ENCODE assay signal across 8 cellular contexts in genomic region chr2:6917071-6917760, GRCh38. TPM values are rescaled to one million over a fixed set of nuclear protein-coding genes. Genes with fewer than 3 reads are reported as not detected.
DNase-seq lines count a peak whose midpoint lies in the region; ATAC-seq, FAIRE-seq and TF ChIP-seq lines count a peak whose summit lies in the region.

RNF144A (plus strand) TSS chr2:6917412; CDS start chr2:6996927, 79,515 bp downstream.

- ATAC-seq in GM21423 (IDR thresholded peaks at IDR 0.05; ENCODE audit: unreplicated experiment) (peak; percentile 77), heart right ventricle (peak; percentile 53 to 92 (median 76))

- H3K27me3 ChIP-seq in heart right ventricle, result no peaks in the 10 kb centered on the region
- H3K27me3 ChIP-seq in prostate gland (replicated peaks; ENCODE audit: insufficient read depth), result no peaks in the 10 kb centered on the region

- intact Hi-C loops in heart right ventricle (cut with DNase I) (loop anchor here (1.0 to 5.0 kb wide), 8 partner anchors 90 to 130 kb away; no protein-coding TSS in a partner anchor), prostate gland (cut with DNase I) (loop anchor here (5.0 kb wide), 1 partner anchor 115 kb away; no protein-coding TSS in a partner anchor)

- no peak for FAIRE-seq in urothelium cell line (lab: Jason Lieb, UNC)

- 3 to 7% methylated on average over 53 to 89 of the region's 90 CpGs for WGBS in heart right ventricle, 2 donors
- 5% methylated on average over 43 of the region's 90 CpGs for WGBS in prostate gland

- TF ChIP-seq POLR2A in prostate gland (IDR thresholded peaks at IDR 0.05), result peak; percentile 33

- H3K9me3 ChIP-seq in heart right ventricle (no peaks in the 10 kb centered on the region), prostate gland (no peaks in the 10 kb centered on the region)

- H3K36me3 ChIP-seq in heart right ventricle (no peaks in the 10 kb centered on the region), prostate gland (no peaks in the 10 kb centered on the region)

- peak; percentile 32 to 67 (median 55) for TF ChIP-seq CTCF in heart right ventricle (IDR thresholded peaks at IDR 0.05)
- TF ChIP-seq CTCF in prostate gland (IDR thresholded peaks at IDR 0.05), result peak; percentile 30 to 53 (median 41)

- peak within 1 kb of the TSS; percentile 69 to 95 (median 81) for H3K4me3 ChIP-seq in heart right ventricle
- peak within 1 kb of the TSS; percentile 68 to 73 for H3K4me3 ChIP-seq in prostate gland

- DNase-seq in DMS53 (lab: John Stamatoyannopoulos, UW), result peak; percentile 88
- DNase-seq in HuH-7 (ENCODE audit: low spot score), result peak; percentile 76
- peak; percentile 49 for DNase-seq in SKM-1 (lab: John Stamatoyannopoulos, UW; ENCODE audit: unreplicated experiment)
- peak; percentile 46 for DNase-seq in activated naive CD8-positive, alpha-beta T cell treated with anti-CD3 and anti-CD28 coated beads, Interleukin-2, amount 50 U/mL, for 16 hours (ENCODE audit: low read depth, low spot score)
- peak; percentile 36 to 76 for DNase-seq in heart right ventricle
- peak; percentile 35 for DNase-seq in prostate gland (ENCODE audit: low spot score)
- peak; percentile 90 for DNase-seq in urothelium cell line (ENCODE audit: low spot score)

- H3K4me1 ChIP-seq in heart right ventricle (peaks cover 7 to 48% (median 39%) of the 10 kb centered on the region in 9 donors), prostate gland (replicated peaks) (peaks cover 2% of the 10 kb centered on the region)

- H3K27ac ChIP-seq in heart right ventricle (peak within 1 kb of the TSS; percentile 65 to 90 (median 85)), prostate gland (peak within 1 kb of the TSS; percentile 64 to 67)

RNA-seq across cellular contexts. Expression of gene RNF144A, which starts in this region (rescaled TPM):
- total RNA-seq in heart right ventricle (10 to 100 TPM in 8 of 10 donors, 1 to 10 TPM in 2; 9.2 to 19.7 (median 11.9) TPM), prostate gland (10 to 100 TPM in 1 of 2 donors, 1 to 10 TPM in 1; 9.1 to 27.9 TPM)
- polyA plus RNA-seq in heart right ventricle, result 1 to 10 TPM; 3.6 to 4.9 TPM

Comparison
In these comparisons a context has a peak if more than half of its experiments do, and no peak if none do; other contexts are left out.
1. Peak in every context shown above with its lines: DNase-seq, ATAC-seq, H3K4me3 ChIP-seq and H3K27ac ChIP-seq.
2. DNase-seq: peak in every context shown above with its lines; median percentile 90 in urothelium cell line; 88 in DMS53; 76 in HuH-7; 56 in heart right ventricle; 49 in SKM-1; 46 in activated naive CD8-positive, alpha-beta T cell treated with anti-CD3 and anti-CD28 coated beads, Interleukin-2, amount 50 U/mL, for 16 hours; 35 in prostate gland.